In genomic region chr6:111515259-111515658, GRCh38 we compare ENCODE assay signal across 29 cellular contexts.
"Had no signal": no experiment of that assay in that cellular context is flagged by ENCODE, and none has a peak within 500 bp of the region (broad histone marks: within the 10 kb centered on the region; RNA-seq: fewer than 3 reads in every experiment).

No MANE protein-coding gene starts in this region.

- H3K4me1 ChIP-seq: colonic mucosa, esophagus muscularis mucosa, esophagus squamous epithelium, foreskin keratinocyte, gastroesophageal sphincter, heart left ventricle, heart right ventricle had no signal

- H3K4me3 Mint-ChIP-seq: dendritic cell treated with granulocyte-macrophage colony-stimulating factor and Interleukin-4, amounts not matched to agents 40 ng/mL and 50 ng/mL, for 4 days; effector memory CD8-positive, alpha-beta T cell; endodermal cell had no signal

- H3K9me3 Mint-ChIP-seq: dendritic cell treated with granulocyte-macrophage colony-stimulating factor and Interleukin-4, amounts not matched to agents 40 ng/mL and 50 ng/mL, for 4 days; effector memory CD8-positive, alpha-beta T cell; endodermal cell had no signal

- FAIRE-seq: colon, endometrium, endothelial cell of umbilical vein, frontal cortex had no signal

- ATAC-seq: effector memory CD8-positive, alpha-beta T cell; esophagus mucosa; foreskin keratinocyte; gastrocnemius medialis; gastroesophageal sphincter; heart left ventricle; heart right ventricle had no signal

- H3K27ac Mint-ChIP-seq: dendritic cell treated with granulocyte-macrophage colony-stimulating factor and Interleukin-4, amounts not matched to agents 40 ng/mL and 50 ng/mL, for 4 days; effector memory CD8-positive, alpha-beta T cell; endodermal cell had no signal

- H3K27ac ChIP-seq: colonic mucosa, coronary artery, epithelial cell of prostate, esophagus muscularis mucosa, esophagus squamous epithelium, foreskin keratinocyte, gastrocnemius medialis, gastroesophageal sphincter, heart left ventricle, heart right ventricle had no signal

- H3K4me3 ChIP-seq: colonic mucosa, coronary artery, dorsolateral prefrontal cortex, esophagus muscularis mucosa, esophagus squamous epithelium, gastrocnemius medialis, gastroesophageal sphincter, heart left ventricle, heart right ventricle had no signal

- DNase-seq: colonic mucosa; cortex of kidney; dermis blood vessel endothelial cell; dorsolateral prefrontal cortex; effector CD4-positive, alpha-beta T cell; effector CD8-positive, alpha-beta T cell; effector memory CD4-positive, alpha-beta T cell; effector memory CD8-positive, alpha-beta T cell; endodermal cell; erythroblast; esophagus squamous epithelium; foreskin fibroblast; foreskin keratinocyte; foreskin melanocyte; gastrocnemius medialis; glutamatergic neuron; head of caudate nucleus; heart left ventricle; heart right ventricle had no signal

- H3K27me3 ChIP-seq: colonic mucosa, dorsolateral prefrontal cortex, esophagus muscularis mucosa, esophagus squamous epithelium, foreskin keratinocyte, gastrocnemius medialis, gastroesophageal sphincter, heart left ventricle, heart right ventricle had no signal

- H3K9me3 ChIP-seq: colonic mucosa, esophagus muscularis mucosa, esophagus squamous epithelium, gastrocnemius medialis, gastroesophageal sphincter, heart left ventricle, heart right ventricle had no signal

- H3K27me3 Mint-ChIP-seq: dendritic cell treated with granulocyte-macrophage colony-stimulating factor and Interleukin-4, amounts not matched to agents 40 ng/mL and 50 ng/mL, for 4 days; effector memory CD8-positive, alpha-beta T cell had no signal

- H3K36me3 ChIP-seq: colonic mucosa, esophagus muscularis mucosa, esophagus squamous epithelium, gastrocnemius medialis, gastroesophageal sphincter, heart left ventricle, heart right ventricle had no signal
